ENCODE assay signal across 15 cellular contexts in the genomic region with DNA sequence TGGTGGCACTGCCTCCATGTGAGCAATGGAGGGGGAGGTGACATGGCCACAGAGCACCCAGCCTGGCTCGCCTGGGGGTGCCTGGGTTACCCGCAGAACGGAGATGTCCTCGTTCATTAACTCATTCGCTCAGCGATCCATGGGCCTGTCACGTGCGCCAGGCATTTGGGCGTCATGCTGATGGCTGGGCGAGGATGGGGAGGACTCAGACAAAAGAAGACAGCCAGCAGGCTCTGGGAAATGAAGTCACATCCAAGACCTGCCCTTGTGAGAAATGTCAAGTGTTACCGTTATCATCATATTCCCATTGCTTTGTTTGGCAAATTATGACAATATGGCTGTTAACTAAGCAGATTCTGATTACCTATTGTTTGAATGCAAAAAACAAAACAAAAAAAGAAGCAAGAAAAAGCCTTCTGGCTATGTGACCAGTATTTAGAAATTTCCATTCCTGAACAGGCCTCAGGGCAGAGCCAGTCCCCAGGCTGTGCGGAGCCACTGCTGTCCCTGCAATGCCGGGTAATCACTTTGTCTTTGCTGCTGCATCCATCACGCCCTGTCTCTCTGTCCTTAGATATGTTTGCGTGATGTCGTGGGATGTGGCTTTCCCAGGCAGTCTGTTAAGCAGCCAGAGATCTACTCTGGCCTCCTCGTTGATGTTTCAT. TPM values are rescaled to one million over a fixed set of nuclear protein-coding genes. Genes with fewer than 3 reads are reported as not detected.
DNase-seq lines count a peak whose midpoint lies in the region; ATAC-seq and TF ChIP-seq lines count a peak whose summit lies in the region.
"Had no signal": no experiment of that assay in that cellular context is flagged by ENCODE, and none has a peak within 500 bp of the region (broad histone marks: within the 10 kb centered on the region; RNA-seq: fewer than 3 reads in every experiment).

No MANE protein-coding gene starts in this region.

- DNase-seq in cardiac muscle cell (ENCODE audit: low read depth in 1 of 2, low spot score in 1 of 2) (no peak), Right ventricle myocardium inferior (ENCODE audit: missing footprints) (no peak), epithelial cell of prostate (ENCODE audit: low read depth, low spot score) (no peak), mesothelial cell of epicardium (ENCODE audit: low spot score in 2 of 2, unreplicated experiment in 2 of 2) (no peak), type B pancreatic cell (ENCODE audit: extremely low spot score, unreplicated experiment) (no peak), NCI-H2107 treated with DMSO at 0.1 percent for 48 hours (lab: John Stamatoyannopoulos, UW; ENCODE audit: unreplicated experiment) (no peak)
- no peak for DNase-seq in CD8-positive, alpha-beta T cell
- no peak for DNase-seq in activated CD4-positive, alpha-beta T cell treated with anti-CD3 and anti-CD28 coated beads for 4 hours
- DNase-seq: activated naive CD4-positive, alpha-beta T cell treated with anti-CD3 and anti-CD28 coated beads for 36 hours; NCI-H1417 treated with DMSO at 0.1 percent for 48 hours; NCI-H82; Peyer's patch had no signal

- H3K27me3 ChIP-seq in cardiac muscle cell = no peaks in the 10 kb centered on the region
- H3K27me3 ChIP-seq in CD8-positive, alpha-beta T cell (ENCODE audit: insufficient read depth, low read length) = no peaks in the 10 kb centered on the region
- H3K27me3 ChIP-seq: left lung, Peyer's patch had no signal

- no peaks in the 10 kb centered on the region for H3K27me3 Mint-ChIP-seq in mesothelial cell of epicardium (ENCODE audit: low read depth)
- no peaks in the 10 kb centered on the region for H3K27me3 Mint-ChIP-seq in type B pancreatic cell
- no peaks in the 10 kb centered on the region for H3K27me3 Mint-ChIP-seq in CD8-positive, alpha-beta T cell (ENCODE audit: low read depth)

- intact Hi-C loops in Right ventricle myocardium inferior (cut with DNase I) = no loop called here
- intact Hi-C loops in CD8-positive, alpha-beta T cell (cut with DNase I, micrococcal nuclease) = no loop called here

- H3K36me3 ChIP-seq in cardiac muscle cell = no peaks in the 10 kb centered on the region
- no peaks in the 10 kb centered on the region for H3K36me3 ChIP-seq in CD8-positive, alpha-beta T cell (ENCODE audit: insufficient read depth, low read length)
- H3K36me3 ChIP-seq: Peyer's patch, prostate gland had no signal

- H3K4me3 ChIP-seq in cardiac muscle cell = no peak overlapping the region
- H3K4me3 ChIP-seq in CD8-positive, alpha-beta T cell (ENCODE audit: low read depth, low read length) = no peak overlapping the region
- H3K4me3 ChIP-seq: left lung, Peyer's patch, prostate gland had no signal

- H3K4me3 Mint-ChIP-seq in mesothelial cell of epicardium (no peak overlapping the region), type B pancreatic cell (no peak overlapping the region)
- H3K4me3 Mint-ChIP-seq in CD8-positive, alpha-beta T cell = no peak overlapping the region
- H3K4me3 Mint-ChIP-seq: activated naive CD4-positive, alpha-beta T cell treated with anti-CD3 and anti-CD28 coated beads for 36 hours had no signal

- H3K9me3 Mint-ChIP-seq in mesothelial cell of epicardium (no peaks in the 10 kb centered on the region), type B pancreatic cell (no peaks in the 10 kb centered on the region)
- H3K9me3 Mint-ChIP-seq in CD8-positive, alpha-beta T cell = no peaks in the 10 kb centered on the region
- H3K9me3 Mint-ChIP-seq: activated naive CD4-positive, alpha-beta T cell treated with anti-CD3 and anti-CD28 coated beads for 36 hours had no signal

- H3K9me3 ChIP-seq in cardiac muscle cell (ENCODE audit: low read depth) = no peaks in the 10 kb centered on the region
- H3K9me3 ChIP-seq in CD8-positive, alpha-beta T cell (ENCODE audit: low read length) = no peaks in the 10 kb centered on the region
- H3K9me3 ChIP-seq: left lung, Peyer's patch, prostate gland had no signal

- peaks cover 41% of the 10 kb centered on the region for H3K4me1 Mint-ChIP-seq in mesothelial cell of epicardium
- peaks cover 51% of the 10 kb centered on the region for H3K4me1 Mint-ChIP-seq in type B pancreatic cell (ENCODE audit: unreplicated experiment)
- peaks cover 38% of the 10 kb centered on the region for H3K4me1 Mint-ChIP-seq in CD8-positive, alpha-beta T cell (ENCODE audit: low read depth)

- TF ChIP-seq CTCF in cardiac muscle cell (IDR thresholded peaks at IDR 0.05; ENCODE audit: low read depth, low read length) (no peak), mesothelial cell of epicardium (IDR thresholded peaks at IDR 0.05; ENCODE audit: unreplicated experiment) (no peak), type B pancreatic cell (conservative IDR thresholded peaks at IDR 0.05) (no peak)
- no peak for TF ChIP-seq CTCF in CD8-positive, alpha-beta T cell (IDR thresholded peaks at IDR 0.05)

- peak overlapping the region; percentile 8 for H3K27ac ChIP-seq in cardiac muscle cell
- H3K27ac ChIP-seq in epithelial cell of prostate = peak overlapping the region; percentile 88
- H3K27ac ChIP-seq in CD8-positive, alpha-beta T cell (ENCODE audit: low read depth, low read length) = no peak overlapping the region
- H3K27ac ChIP-seq: C4-2B, left lung, prostate gland had no signal

- H3K27ac Mint-ChIP-seq in mesothelial cell of epicardium (peak overlapping the region; percentile 74), type B pancreatic cell (peak overlapping the region; percentile 52)
- H3K27ac Mint-ChIP-seq in CD8-positive, alpha-beta T cell = no peak overlapping the region
- H3K27ac Mint-ChIP-seq: activated naive CD4-positive, alpha-beta T cell treated with anti-CD3 and anti-CD28 coated beads for 36 hours had no signal

- CTCF ChIA-PET in CD8-positive, alpha-beta T cell (lab: Charles Lee) = no interaction called here

- H3K36me3 Mint-ChIP-seq in mesothelial cell of epicardium (no peaks in the 10 kb centered on the region), type B pancreatic cell (peaks cover 9% of the 10 kb centered on the region)
- peaks cover 11% of the 10 kb centered on the region for H3K36me3 Mint-ChIP-seq in CD8-positive, alpha-beta T cell

- ATAC-seq in Right ventricle myocardium inferior = no peak
- no peak for ATAC-seq in CD8-positive, alpha-beta T cell
- ATAC-seq: left lung had no signal

- POLR2A ChIA-PET in CD8-positive, alpha-beta T cell (lab: Charles Lee) = interaction anchor here (0.5 kb wide), 1 partner anchor 18 kb away, joined by 3 read pairs; no protein-coding TSS in a partner anchor

- H3K4me1 ChIP-seq in cardiac muscle cell (ENCODE audit: low read depth) = peaks cover 3% of the 10 kb centered on the region
- no peaks in the 10 kb centered on the region for H3K4me1 ChIP-seq in CD8-positive, alpha-beta T cell (ENCODE audit: insufficient read depth, low read length)
- H3K4me1 ChIP-seq: prostate gland had no signal

RNA-seq across cellular contexts. Expression of a gene that starts 57.9 kb away (rescaled TPM):
- total RNA-seq in cardiac muscle cell (16.6 and 22.2 TPM in 2 replicates), Right ventricle myocardium inferior (10.5 TPM), mesothelial cell of epicardium (70.0 to 74.9 TPM (median 71.0 TPM) in 3 replicates), type B pancreatic cell (ENCODE audit: low replicate concordance) (46.6 and 51.4 TPM in 2 replicates)
- 1.6 and 1.8 TPM in 2 replicates for polyA plus RNA-seq in cardiac muscle cell
- total RNA-seq in CD8-positive, alpha-beta T cell = 10 to 100 TPM; 40.9 to 42.1 TPM
